ENCODE assay signal across 8 cellular contexts in genomic region chr15:49808341-49808740, GRCh38.
"Had no signal": no experiment of that assay in that cellular context is flagged by ENCODE, and none has a peak within 500 bp of the region (broad histone marks: within the 10 kb centered on the region; RNA-seq: fewer than 3 reads in every experiment).

No MANE protein-coding gene starts in this region.

- DNase-seq: GM23248, GOT3, H7, HFFc6, IMR-90 had no signal

- H3K27ac ChIP-seq: GM23248 had no signal

- FAIRE-seq: HTR-8/SVneo had no signal

- ATAC-seq: HCT116 had no signal

- H3K27ac Mint-ChIP-seq: HFFc6 had no signal

- H3K4me3 Mint-ChIP-seq: HFFc6 had no signal

- H3K4me3 ChIP-seq: GM23248, HAP-1 had no signal

- H3K4me1 ChIP-seq: HAP-1 had no signal

- H3K36me3 ChIP-seq: HAP-1 had no signal

- H3K9ac ChIP-seq: GM23248 had no signal

- H2AFZ ChIP-seq: GM23248 had no signal
